In genomic region chr12:111841236-111841749, GRCh38 we compare ENCODE assay signal across 8 cellular contexts. TPM values are rescaled to one million over a fixed set of nuclear protein-coding genes. Genes with fewer than 3 reads are reported as not detected.
DNase-seq lines count a peak whose midpoint lies in the region; ATAC-seq and TF ChIP-seq lines count a peak whose summit lies in the region.

No MANE protein-coding gene starts in this region.

- H3K27me3 ChIP-seq in BE2C (no peaks in the 10 kb centered on the region), dorsolateral prefrontal cortex (no peaks in the 10 kb centered on the region)

- peak overlapping the region in 57 of 59 donors; percentile 60 to 99 (median 92) for H3K27ac ChIP-seq in dorsolateral prefrontal cortex

- H3K4me3 ChIP-seq in BE2C (ENCODE audit: low read depth, low read length) (peak overlapping the region; percentile 98), dorsolateral prefrontal cortex (peak overlapping the region; percentile 67 to 100 (median 93))

- no peaks in the 10 kb centered on the region for H3K9me3 ChIP-seq in BE2C

- H3K4me1 Mint-ChIP-seq in natural killer cell treated with Interleukin-12 subunit alpha and Interleukin-12 subunit beta and Interleukin-15 and Interleukin-18, amount 100 ng/mL, for 72 hours (ENCODE audit: low read depth in 2 of 2): peaks cover 34 to 46% of the 10 kb centered on the region in 2 donors

- no peak for TF ChIP-seq CTCF in BE2C (IDR thresholded peaks at IDR 0.05; ENCODE audit: low read depth, low read length)
- TF ChIP-seq CTCF in dorsolateral prefrontal cortex (IDR thresholded peaks at IDR 0.05 in 54 of 56, conservative IDR thresholded peaks at IDR 0.05 in 2 of 56; ENCODE audit: low read depth in 1 of 56, partially characterized antibody in 56 of 56): no peak
- TF ChIP-seq CTCF in omental fat pad (IDR thresholded peaks at IDR 0.05): no peak

- peaks cover 11% of the 10 kb centered on the region for H3K36me3 Mint-ChIP-seq in natural killer cell treated with Interleukin-12 subunit alpha and Interleukin-12 subunit beta and Interleukin-15 and Interleukin-18, amount 100 ng/mL, for 72 hours

- H3K4me3 Mint-ChIP-seq in natural killer cell treated with Interleukin-12 subunit alpha and Interleukin-12 subunit beta and Interleukin-15 and Interleukin-18, amount 100 ng/mL, for 72 hours: peak overlapping the region; percentile 97

- H3K36me3 ChIP-seq in BE2C: peaks cover 44% of the 10 kb centered on the region

- intact Hi-C loops in dorsolateral prefrontal cortex (cut with DNase I): loop anchor here (5.0 to 10.0 kb wide), 5 partner anchors 156 to 541 kb away; partner anchors contain the start of genes ACAD10 (in 1 of the 2), ATXN2 (in 1 of the 2), BRAP (in 1 of the 2) and ERP29 (in 1 of the 2)

- no peaks in the 10 kb centered on the region for H3K27me3 Mint-ChIP-seq in natural killer cell treated with Interleukin-12 subunit alpha and Interleukin-12 subunit beta and Interleukin-15 and Interleukin-18, amount 100 ng/mL, for 72 hours

- H3K9me3 Mint-ChIP-seq in natural killer cell treated with Interleukin-12 subunit alpha and Interleukin-12 subunit beta and Interleukin-15 and Interleukin-18, amount 100 ng/mL, for 72 hours: no peaks in the 10 kb centered on the region

- ATAC-seq in GM21515 (IDR thresholded peaks at IDR 0.05; ENCODE audit: unreplicated experiment) (peak; percentile 2), omental fat pad (ENCODE audit: low FRiP score) (no peak), GM21723 (IDR thresholded peaks at IDR 0.05; ENCODE audit: unreplicated experiment) (no peak)
- no peak for ATAC-seq in natural killer cell treated with Interleukin-12 subunit alpha and Interleukin-12 subunit beta and Interleukin-15 and Interleukin-18, amount 100 ng/mL, for 72 hours

- no peaks in the 10 kb centered on the region for H3K4me1 ChIP-seq in BE2C

- DNase-seq in BE2C: no peak
- peak; percentile 46 for DNase-seq in NCI-H748 treated with DMSO at 0.1 percent for 48 hours (lab: John Stamatoyannopoulos, UW)
- DNase-seq in dorsolateral prefrontal cortex: no peak
- DNase-seq in natural killer cell treated with Interleukin-12 subunit alpha and Interleukin-12 subunit beta and Interleukin-15 and Interleukin-18, amount 100 ng/mL, for 72 hours (ENCODE audit: low spot score): no peak
- DNase-seq in omental fat pad (ENCODE audit: low spot score): no peak
- DNase-seq in inferior parietal cortex (ENCODE audit: extremely low spot score): no peak

- peak overlapping the region; percentile 96 for H3K27ac Mint-ChIP-seq in natural killer cell treated with Interleukin-12 subunit alpha and Interleukin-12 subunit beta and Interleukin-15 and Interleukin-18, amount 100 ng/mL, for 72 hours

RNA-seq across cellular contexts. Expression of gene MAPKAPK5, which starts 0.7 kb away (rescaled TPM):
- 55.5 TPM for polyA plus RNA-seq in BE2C (2012; ENCODE audit: insufficient read depth, insufficient read length, low read depth)
- total RNA-seq in dorsolateral prefrontal cortex (10 to 100 TPM; 38.5 to 72.8 (median 54.5) TPM), omental fat pad (10 to 100 TPM; 31.8 to 41.7 (median 37.3) TPM)
- total RNA-seq in natural killer cell treated with Interleukin-12 subunit alpha and Interleukin-12 subunit beta and Interleukin-15 and Interleukin-18, amount 100 ng/mL, for 72 hours: 10 to 100 TPM; 64.3 to 84.2 TPM
